13 cellular contexts compared by ENCODE assay signal in the genomic region with DNA sequence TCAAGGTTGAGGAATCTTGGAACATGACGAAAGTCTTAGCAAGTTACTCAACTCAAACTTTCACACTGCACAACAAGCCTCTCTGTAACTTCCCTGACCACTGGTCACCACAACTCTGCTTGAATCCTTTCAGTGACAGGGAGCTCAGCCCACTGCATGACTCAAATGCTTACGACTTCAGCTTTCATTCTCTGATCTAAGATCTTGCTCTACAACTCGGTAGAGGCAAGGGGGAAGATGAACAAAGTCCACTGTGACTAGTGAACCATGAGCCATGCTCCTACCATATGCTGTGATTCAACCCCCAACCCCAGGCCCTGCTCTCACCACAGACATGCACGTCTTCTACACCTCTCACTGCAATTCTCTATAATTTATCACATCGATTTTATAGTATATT.
DNase-seq lines count a peak whose midpoint lies in the region; ATAC-seq and TF ChIP-seq lines count a peak whose summit lies in the region.
"Had no signal": no experiment of that assay in that cellular context is flagged by ENCODE, and none has a peak within 500 bp of the region (broad histone marks: within the 10 kb centered on the region; RNA-seq: fewer than 3 reads in every experiment).

No MANE protein-coding gene starts in this region.

- H3K27ac Mint-ChIP-seq in activated CD4-positive, alpha-beta memory T cell treated with anti-CD3 and anti-CD28 coated beads for 36 hours, result no peak overlapping the region
- no peak overlapping the region for H3K27ac Mint-ChIP-seq in activated CD4-positive, alpha-beta memory T cell treated with anti-CD3 and anti-CD28 coated beads, Interleukin-2, amount 10 ng/mL, durations not matched to agents 7 days and 5 days
- peak overlapping the region in 2 of 3 experiments; percentile 1 to 43 for H3K27ac Mint-ChIP-seq in nephron

- H3K36me3 Mint-ChIP-seq in activated CD4-positive, alpha-beta memory T cell treated with anti-CD3 and anti-CD28 coated beads for 36 hours, result peaks cover 2% of the 10 kb centered on the region
- no peaks in the 10 kb centered on the region for H3K36me3 Mint-ChIP-seq in activated CD4-positive, alpha-beta memory T cell treated with anti-CD3 and anti-CD28 coated beads, Interleukin-2, amount 10 ng/mL, durations not matched to agents 7 days and 5 days (ENCODE audit: low read depth)
- no peaks in the 10 kb centered on the region for H3K36me3 Mint-ChIP-seq in nephron (ENCODE audit: low read depth)

- TF ChIP-seq CTCF in nephron (IDR thresholded peaks at IDR 0.05; ENCODE audit: unreplicated experiment in 3 of 3), result no peak

- H3K27me3 Mint-ChIP-seq in activated CD4-positive, alpha-beta memory T cell treated with anti-CD3 and anti-CD28 coated beads for 36 hours, result no peaks in the 10 kb centered on the region
- no peaks in the 10 kb centered on the region for H3K27me3 Mint-ChIP-seq in activated CD4-positive, alpha-beta memory T cell treated with anti-CD3 and anti-CD28 coated beads, Interleukin-2, amount 10 ng/mL, durations not matched to agents 7 days and 5 days
- peaks cover 2% of the 10 kb centered on the region for H3K27me3 Mint-ChIP-seq in nephron (ENCODE audit: low read depth)

- POLR2A ChIA-PET in activated CD4-positive, alpha-beta memory T cell treated with anti-CD3 and anti-CD28 coated beads for 36 hours (lab: Charles Lee), result no interaction called here
- POLR2A ChIA-PET in activated CD4-positive, alpha-beta memory T cell treated with anti-CD3 and anti-CD28 coated beads, Interleukin-2, amount 10 ng/mL, durations not matched to agents 7 days and 5 days (lab: Charles Lee), result no interaction called here

- intact Hi-C loops in activated CD4-positive, alpha-beta memory T cell treated with anti-CD3 and anti-CD28 coated beads for 36 hours (cut with micrococcal nuclease), result loop anchor here (5.0 kb wide), 1 partner anchor 204 kb away; no protein-coding TSS in a partner anchor

- DNase-seq in activated CD4-positive, alpha-beta memory T cell treated with anti-CD3 and anti-CD28 coated beads for 36 hours, result peak; percentile 26
- DNase-seq in activated CD4-positive, alpha-beta memory T cell treated with anti-CD3 and anti-CD28 coated beads, Interleukin-2, amount 10 ng/mL, durations not matched to agents 7 days and 5 days, result no peak
- DNase-seq in OCI-M1 (lab: John Stamatoyannopoulos, UW) (no peak), AG20443 (ENCODE audit: low spot score) (no peak), SHP77 (lab: John Stamatoyannopoulos, UW) (no peak)
- DNase-seq: activated CD4-positive, alpha-beta T cell treated with anti-CD3 and anti-CD28 coated beads, Interleukin-2, amount 50 U/mL, for 48 hours; effector CD8-positive, alpha-beta T cell; mesendoderm; spleen had no signal

- ATAC-seq in GM19372 (IDR thresholded peaks at IDR 0.05; ENCODE audit: low read depth, unreplicated experiment), result peak; percentile 17
- ATAC-seq in HG03342 (IDR thresholded peaks at IDR 0.05; ENCODE audit: unreplicated experiment), result peak; percentile 72
- ATAC-seq: Right ventricle myocardium inferior had no signal

- H3K9me3 Mint-ChIP-seq in activated CD4-positive, alpha-beta memory T cell treated with anti-CD3 and anti-CD28 coated beads for 36 hours, result no peaks in the 10 kb centered on the region
- H3K9me3 Mint-ChIP-seq in activated CD4-positive, alpha-beta memory T cell treated with anti-CD3 and anti-CD28 coated beads, Interleukin-2, amount 10 ng/mL, durations not matched to agents 7 days and 5 days, result no peaks in the 10 kb centered on the region
- no peaks in the 10 kb centered on the region for H3K9me3 Mint-ChIP-seq in nephron

- H3K4me1 Mint-ChIP-seq in activated CD4-positive, alpha-beta memory T cell treated with anti-CD3 and anti-CD28 coated beads for 36 hours (ENCODE audit: low read depth), result peaks cover 21% of the 10 kb centered on the region
- H3K4me1 Mint-ChIP-seq in activated CD4-positive, alpha-beta memory T cell treated with anti-CD3 and anti-CD28 coated beads, Interleukin-2, amount 10 ng/mL, durations not matched to agents 7 days and 5 days, result peaks cover 15% of the 10 kb centered on the region
- H3K4me1 Mint-ChIP-seq in nephron, result peaks cover 12% of the 10 kb centered on the region

- no peak overlapping the region for H3K4me3 Mint-ChIP-seq in activated CD4-positive, alpha-beta memory T cell treated with anti-CD3 and anti-CD28 coated beads for 36 hours
- H3K4me3 Mint-ChIP-seq in activated CD4-positive, alpha-beta memory T cell treated with anti-CD3 and anti-CD28 coated beads, Interleukin-2, amount 10 ng/mL, durations not matched to agents 7 days and 5 days, result no peak overlapping the region
- H3K4me3 Mint-ChIP-seq in nephron, result no peak overlapping the region

- CTCF ChIA-PET in activated CD4-positive, alpha-beta memory T cell treated with anti-CD3 and anti-CD28 coated beads for 36 hours (lab: Charles Lee), result interaction anchor here (1.0 kb wide), 1 partner anchor 54 kb away, joined by 3 read pairs; no protein-coding TSS in a partner anchor
- CTCF ChIA-PET in activated CD4-positive, alpha-beta memory T cell treated with anti-CD3 and anti-CD28 coated beads, Interleukin-2, amount 10 ng/mL, durations not matched to agents 7 days and 5 days (lab: Charles Lee), result interaction anchor here (1.0 kb wide), 1 partner anchor 204 kb away, joined by 3 read pairs; no protein-coding TSS in a partner anchor

Comparison
In these comparisons a context has a peak if more than half of its experiments do, and no peak if none do; other contexts are left out.
1. H3K27ac Mint-ChIP-seq: peak in nephron (2 of 3); none in activated CD4-positive, alpha-beta memory T cell treated with anti-CD3 and anti-CD28 coated beads for 36 hours (single experiment) and activated CD4-positive, alpha-beta memory T cell treated with anti-CD3 and anti-CD28 coated beads, Interleukin-2, amount 10 ng/mL, durations not matched to agents 7 days and 5 days (single experiment).